ENCODE assay signal across 21 cellular contexts in genomic region chr3:27826448-27826847, GRCh38.
"Had no signal": no experiment of that assay in that cellular context is flagged by ENCODE, and none has a peak within 500 bp of the region (broad histone marks: within the 10 kb centered on the region; RNA-seq: fewer than 3 reads in every experiment).

No MANE protein-coding gene starts in this region.

- H3K9me3 ChIP-seq: SK-N-SH had no signal

- H3K27ac Mint-ChIP-seq: IgD-negative memory B cell; T-cell; T-helper 1 cell treated with Interleukin-12 subunit alpha and Interleukin-12 subunit beta and Interleukin-4 antibody, amounts not matched to agents 30 μg/mL and 1 μg/mL, for 36 hours had no signal

- H3K27me3 Mint-ChIP-seq: T-cell had no signal

- H3K27ac ChIP-seq: HL-60, RWPE1 had no signal

- ATAC-seq: Panc1, PC-3, T-cell had no signal

- DNase-seq: MV-4-11; NCI-H1048; NCI-H146; NCI-H1694 treated with DMSO at 0.1 percent for 48 hours; NCI-H1930; NCI-H2081; NCI-H2107; NCI-H2171 treated with DMSO at 0.1 percent for 48 hours; NCI-H2227 treated with DMSO at 0.1 percent for 48 hours; NCI-H526 treated with DMSO at 0.1 percent for 48 hours; NK-92 treated with Interleukin-12 subunit alpha and Interleukin-12 subunit beta, amount 100 ng/mL, for 24 hours; PC-3; SHP77; SW 1271; T-cell had no signal

- H3K4me1 Mint-ChIP-seq: IgD-negative memory B cell had no signal

- H3K36me3 Mint-ChIP-seq: IgD-negative memory B cell, T-cell had no signal

- H3K4me3 Mint-ChIP-seq: IgD-negative memory B cell; T-cell; T-helper 1 cell treated with Interleukin-12 subunit alpha and Interleukin-12 subunit beta and Interleukin-4 antibody, amounts not matched to agents 30 μg/mL and 1 μg/mL, for 36 hours had no signal
